Comparison of ENCODE assay signal across 1 cellular context in genomic region chr11:83071641-83072591, GRCh38.
A peak's percentile ranks its signal among the peaks of the same experiment; 100 is the strongest.
TF ChIP-seq lines count a peak whose summit lies in the region.

TSS of gene RAB30 (minus strand) at chr11:83071897. CDS start at chr11:82997316, 74,581 bp downstream.

TF ChIP-seq in HepG2, 621 proteins besides CTCF, POLR2A, EP300 and RAD21 (continued from another document and continues in another):
- TF ChIP-seq MXD1 (CRISPR knock-in tag; IDR thresholded peaks at IDR 0.05) (peak; percentile 62; the same call in 1 of the 2 replicates), FOSL2 (CRISPR knock-in tag; IDR thresholded peaks at IDR 0.05) (peak; percentile 93), ZSCAN12 (CRISPR knock-in tag; IDR thresholded peaks at IDR 0.05) (no peak), ZNF776 (CRISPR knock-in tag; IDR thresholded peaks at IDR 0.05) (peak; percentile 44; the same call in 1 of the 2 replicates), GPN1 (CRISPR knock-in tag; IDR thresholded peaks at IDR 0.05; ENCODE audit: borderline replicate concordance) (no peak), MYC (CRISPR knock-in tag; IDR thresholded peaks at IDR 0.05; ENCODE audit: borderline replicate concordance) (peak; percentile 71), PHF20 (CRISPR knock-in tag; IDR thresholded peaks at IDR 0.05) (peak; percentile 49; the same call in 1 of the 2 replicates), HNRNPK (IDR thresholded peaks at IDR 0.05; ENCODE audit: low read depth, low read length, poor library complexity, severe bottlenecking) (no peak), ZBTB25 (CRISPR knock-in tag; IDR thresholded peaks at IDR 0.05) (0 out of 2 replicates have a peak, but pooled peaks have one; percentile 9), CCDC6 (CRISPR knock-in tag; IDR thresholded peaks at IDR 0.05) (peak; percentile 65), CAMTA2 (CRISPR knock-in tag; IDR thresholded peaks at IDR 0.05; ENCODE audit: borderline replicate concordance) (no peak), ZHX1 (CRISPR knock-in tag; IDR thresholded peaks at IDR 0.05; ENCODE audit: low read depth) (peak; percentile 85; the same call in 1 of the 2 replicates), ZFP62 (CRISPR knock-in tag; IDR thresholded peaks at IDR 0.05) (0 out of 2 replicates have a peak, but pooled peaks have one; percentile 2), ZNF775 (CRISPR knock-in tag; IDR thresholded peaks at IDR 0.05; ENCODE audit: borderline replicate concordance) (no peak), TEAD3 (CRISPR knock-in tag; optimal IDR thresholded peaks at IDR 0.05; ENCODE audit: borderline replicate concordance) (peak; percentile 61), XRCC5 (optimal IDR thresholded peaks at IDR 0.05; ENCODE audit: low read length) (peak; percentile 84), HDAC2 (CRISPR knock-in tag; IDR thresholded peaks at IDR 0.05) (peak; percentile 90), THAP7 (CRISPR knock-in tag; IDR thresholded peaks at IDR 0.05) (peak; percentile 92), MLX (CRISPR knock-in tag; IDR thresholded peaks at IDR 0.05) (no peak), ZNF83 (CRISPR knock-in tag; IDR thresholded peaks at IDR 0.05; ENCODE audit: borderline replicate concordance) (peak; percentile 57; the same call in 1 of the 2 replicates), SALL2 (CRISPR knock-in tag; IDR thresholded peaks at IDR 0.05) (peak; percentile 82), FOXO1 (CRISPR knock-in tag; IDR thresholded peaks at IDR 0.05) (peak; percentile 15; the same call in 1 of the 2 replicates), MIER3 (CRISPR knock-in tag; IDR thresholded peaks at IDR 0.05; ENCODE audit: borderline replicate concordance) (0 out of 2 replicates have a peak, but pooled peaks have one; percentile 78), CBX1 (IDR thresholded peaks at IDR 0.05; ENCODE audit: low read depth) (peak; percentile 91), ZFP91 (CRISPR knock-in tag; IDR thresholded peaks at IDR 0.05; ENCODE audit: borderline replicate concordance) (peak; percentile 67; the same call in 1 of the 2 replicates), IKZF1 (IDR thresholded peaks at IDR 0.05) (no peak), RXRA (CRISPR knock-in tag; IDR thresholded peaks at IDR 0.05) (peak; percentile 53; the same call in 1 of the 2 replicates), ZHX2 (IDR thresholded peaks at IDR 0.05; ENCODE audit: low read depth) (peak; percentile 93), ZHX2 (CRISPR knock-in tag; IDR thresholded peaks at IDR 0.05; ENCODE audit: borderline replicate concordance) (no peak), SNAPC4 (CRISPR knock-in tag; IDR thresholded peaks at IDR 0.05) (peak; percentile 77; the same call in 1 of the 2 replicates), ZGPAT (CRISPR knock-in tag; IDR thresholded peaks at IDR 0.05) (peak; percentile 63), ZNF225 (CRISPR knock-in tag; IDR thresholded peaks at IDR 0.05) (peak; percentile 92; the same call in 1 of the 2 replicates), ZFY (CRISPR knock-in tag; IDR thresholded peaks at IDR 0.05) (peak; percentile 96), KLF16 (CRISPR knock-in tag; IDR thresholded peaks at IDR 0.05) (peak in 1 of 2 experiments; percentile 68; a peak in 2 of 4 replicates), SOX13 (IDR thresholded peaks at IDR 0.05) (peak; percentile 31; the same call in 1 of the 2 replicates), SOX13 (CRISPR knock-in tag; conservative IDR thresholded peaks at IDR 0.05 in 1 of 2, IDR thresholded peaks at IDR 0.05 in 1 of 2) (no peak; a peak in 1 of 4 replicates), MTF2 (CRISPR knock-in tag; IDR thresholded peaks at IDR 0.05; ENCODE audit: borderline replicate concordance) (no peak), HMG20B (CRISPR knock-in tag; conservative IDR thresholded peaks at IDR 0.05) (no peak), GLI4 (CRISPR knock-in tag; IDR thresholded peaks at IDR 0.05; ENCODE audit: borderline replicate concordance) (peak; percentile 31; the same call in 1 of the 2 replicates), NFRKB (IDR thresholded peaks at IDR 0.05) (peak; percentile 86)
